In genomic region chr1:23343246-23344110, GRCh38 we compare ENCODE assay signal across 8 cellular contexts. TPM values are rescaled to one million over a fixed set of nuclear protein-coding genes. Genes with fewer than 3 reads are reported as not detected.
DNase-seq lines count a peak whose midpoint lies in the region; ATAC-seq and TF ChIP-seq lines count a peak whose summit lies in the region.

No MANE protein-coding gene starts in this region.

- ATAC-seq in HG03045 (IDR thresholded peaks at IDR 0.05; ENCODE audit: unreplicated experiment) = peak; percentile 17
- ATAC-seq in left cardiac atrium = peak; percentile 36 to 58
- ATAC-seq in HG03442 (IDR thresholded peaks at IDR 0.05; ENCODE audit: unreplicated experiment) = no peak

- peaks cover 50% of the 10 kb centered on the region for H3K4me1 Mint-ChIP-seq in activated naive CD8-positive, alpha-beta T cell (ENCODE audit: low read depth)

- CTCF ChIA-PET in RWPE1 (lab: Yijun Ruan, JAX) = interaction anchor here (0.6 to 1.7 kb wide), 2 partner anchors 61 to 255 kb away, joined by 3 to 10 read pairs; no protein-coding TSS in a partner anchor

- H3K27ac ChIP-seq in RWPE1 = peak overlapping the region; percentile 97

- intact Hi-C loops in left cardiac atrium (cut with DNase I) = loop anchor here (10.0 kb wide), 1 partner anchor 61 kb away; no protein-coding TSS in a partner anchor

- no peak for TF ChIP-seq CTCF in RWPE1 (conservative IDR thresholded peaks at IDR 0.05; ENCODE audit: low read depth)

- POLR2A ChIA-PET in RWPE1 (lab: Yijun Ruan, JAX; ENCODE audit: low non-redundant PET) = interaction anchor here (1.6 kb wide), 1 partner anchor 24 kb away, joined by 24 read pairs; no protein-coding TSS in a partner anchor

- H3K9me3 Mint-ChIP-seq in activated naive CD8-positive, alpha-beta T cell (ENCODE audit: low read depth) = no peaks in the 10 kb centered on the region

- peak overlapping the region; percentile 93 for H3K4me3 Mint-ChIP-seq in activated naive CD8-positive, alpha-beta T cell

- peak overlapping the region; percentile 96 for H3K27ac Mint-ChIP-seq in activated naive CD8-positive, alpha-beta T cell

- DNase-seq in SIG-M5 treated with dmso at 0.1 percent for 504 hours (lab: John Stamatoyannopoulos, UW; ENCODE audit: unreplicated experiment) = peak; percentile 32
- no peak for DNase-seq in SIG-M5 (lab: John Stamatoyannopoulos, UW)
- DNase-seq in RWPE1 (ENCODE audit: low spot score) = peak; percentile 17
- peak; percentile 35 for DNase-seq in left cardiac atrium
- peak; percentile 7 for DNase-seq in putamen (ENCODE audit: low spot score)

- peaks cover 10% of the 10 kb centered on the region for H3K36me3 Mint-ChIP-seq in activated naive CD8-positive, alpha-beta T cell

- H3K27me3 Mint-ChIP-seq in activated naive CD8-positive, alpha-beta T cell = no peaks in the 10 kb centered on the region

RNA-seq across cellular contexts. Expression of gene HNRNPR, which starts 0.6 kb away (rescaled TPM):
- total RNA-seq in left cardiac atrium = 10 to 100 TPM; 57.3 to 79.8 TPM

RNA-seq across cellular contexts. Expression of gene ZNF436, which starts 26.2 kb away (rescaled TPM):
- total RNA-seq in left cardiac atrium = 10 to 100 TPM; 10.1 to 14.2 TPM
